In the genomic region with DNA sequence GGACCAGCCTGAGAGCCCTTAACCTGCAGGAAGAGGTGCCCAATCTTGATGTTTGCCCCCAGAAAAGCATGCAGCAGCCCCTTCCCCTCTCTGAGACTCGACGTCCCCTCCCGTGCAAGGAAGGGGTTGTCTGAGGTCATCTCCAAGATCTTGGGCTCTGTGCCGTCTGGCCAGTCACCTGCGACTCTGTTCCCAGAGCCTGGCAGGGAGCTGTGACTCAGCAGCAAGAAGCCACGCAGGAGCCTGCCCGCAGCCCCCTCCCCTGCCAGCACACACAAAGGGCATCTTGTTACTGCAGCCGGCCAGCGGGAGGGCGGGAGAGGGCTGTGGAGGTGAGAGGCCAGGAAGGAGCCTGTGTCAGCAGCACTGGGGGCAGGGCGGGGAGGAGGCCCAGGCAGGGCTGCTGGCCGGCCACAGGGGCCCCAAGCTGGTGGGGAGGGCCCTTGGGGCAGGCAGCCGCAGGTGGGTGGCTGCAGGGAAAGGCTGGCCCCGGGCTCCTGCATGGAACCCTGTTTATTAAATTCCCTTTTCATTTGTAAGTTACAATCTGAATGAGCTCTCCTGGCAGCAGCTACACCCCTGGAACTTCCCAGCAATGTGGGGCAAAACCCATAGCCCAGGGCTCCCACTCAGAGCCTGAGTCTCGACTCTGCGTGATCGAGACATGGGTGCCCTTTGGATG, we compare ENCODE assay signal across 9 cellular contexts.
DNase-seq lines count a peak whose midpoint lies in the region; ATAC-seq and TF ChIP-seq lines count a peak whose summit lies in the region.
"Had no signal": no experiment of that assay in that cellular context is flagged by ENCODE, and none has a peak within 500 bp of the region (broad histone marks: within the 10 kb centered on the region; RNA-seq: fewer than 3 reads in every experiment).

No MANE protein-coding gene starts in this region.

- no peaks in the 10 kb centered on the region for H4K20me1 ChIP-seq in MM.1S (ENCODE audit: insufficient read depth, low read length)

- H2AFZ ChIP-seq in MM.1S (ENCODE audit: low read length): no peak overlapping the region

- no peaks in the 10 kb centered on the region for H3K79me2 ChIP-seq in MM.1S (ENCODE audit: low read length)

- peak overlapping the region; percentile 26; the same call in 1 of the 2 replicates for H3K27ac Mint-ChIP-seq in WTC11
- H3K27ac Mint-ChIP-seq: activated naive CD4-positive, alpha-beta T cell treated with anti-CD3 and anti-CD28 coated beads for 36 hours had no signal

- no peak overlapping the region for H3K4me3 Mint-ChIP-seq in WTC11
- H3K4me3 Mint-ChIP-seq: activated naive CD4-positive, alpha-beta T cell treated with anti-CD3 and anti-CD28 coated beads for 36 hours had no signal

- H3K4me1 ChIP-seq in thyroid gland (peaks cover 26 to 71% of the 10 kb centered on the region in 2 donors), MM.1S (ENCODE audit: low read length) (no peaks in the 10 kb centered on the region)

- H3K9ac ChIP-seq in MM.1S (ENCODE audit: low read length): no peak overlapping the region

- peaks cover 38% of the 10 kb centered on the region for H3K4me1 Mint-ChIP-seq in WTC11

- peak in 1 of 2 donors; percentile 43 for TF ChIP-seq POLR2A in thyroid gland (IDR thresholded peaks at IDR 0.05)

- H3K36me3 ChIP-seq in thyroid gland: no peaks in the 10 kb centered on the region
- no peaks in the 10 kb centered on the region for H3K36me3 ChIP-seq in MM.1S (replicated peaks; ENCODE audit: insufficient read depth, low read length)

- intact Hi-C loops in thyroid gland (cut with DNase I): loop anchor here (5.0 kb wide), 1 partner anchor 182 kb away; no protein-coding TSS in a partner anchor

- CTCF ChIA-PET in WTC11 (lab: Charles Lee): interaction anchor here (0.7 to 5.9 kb wide), 8 partner anchors 9 to 237 kb away, joined by 3 to 51 read pairs (median 5); no protein-coding TSS in a partner anchor

- H3K4me3 ChIP-seq in thyroid gland (replicated peaks in 1 of 3): no peak overlapping the region
- H3K4me3 ChIP-seq in MM.1S (ENCODE audit: low read length): no peak overlapping the region

- DNase-seq in NCI-H2171 treated with DMSO at 0.1 percent for 48 hours (lab: John Stamatoyannopoulos, UW) (peak; percentile 22), NCI-H2171 (lab: John Stamatoyannopoulos, UW) (no peak), WTC11 (ENCODE audit: low spot score) (peak; percentile 77), iPS-NIHi7 (ENCODE audit: extremely low spot score) (peak; percentile 87), thyroid gland (peak; percentile 98), MM.1S (no peak), mesenteric fat pad (ENCODE audit: low spot score) (no peak)
- DNase-seq in activated T-cell treated with anti-CD3 and anti-CD28 coated beads, Interleukin-2, amount 50 U/mL, for 48 hours: no peak
- DNase-seq: activated naive CD4-positive, alpha-beta T cell treated with anti-CD3 and anti-CD28 coated beads for 36 hours had no signal

- H3K4me2 ChIP-seq in MM.1S (ENCODE audit: low read depth, low read length): no peak overlapping the region

- H3K9me2 ChIP-seq in MM.1S (replicated peaks; ENCODE audit: insufficient read depth, low read length): no peaks in the 10 kb centered on the region

- TF ChIP-seq CTCF in WTC11 (IDR thresholded peaks at IDR 0.05) (no peak), thyroid gland (IDR thresholded peaks at IDR 0.05) (peak in 1 of 6 experiments; percentile 6), MM.1S (IDR thresholded peaks at IDR 0.05; ENCODE audit: low read length) (no peak)

- POLR2A ChIA-PET in WTC11 (lab: Charles Lee): interaction anchor here (1.1 to 1.3 kb wide), 2 partner anchors 8 to 11 kb away, joined by 3 to 8 read pairs; no protein-coding TSS in a partner anchor

- H3K27me3 ChIP-seq in thyroid gland: no peaks in the 10 kb centered on the region
- no peaks in the 10 kb centered on the region for H3K27me3 ChIP-seq in MM.1S (replicated peaks; ENCODE audit: insufficient read depth, low read length)

- H3K27ac ChIP-seq in thyroid gland: peak overlapping the region; percentile 86 to 97 (median 89)
- no peak overlapping the region for H3K27ac ChIP-seq in MM.1S (ENCODE audit: low read length)

- H3F3A ChIP-seq in MM.1S (ENCODE audit: insufficient read depth, low read length): no peaks in the 10 kb centered on the region

- WGBS in thyroid gland, 2 donors: 38 to 55% methylated on average over 11 of the region's 17 CpGs

- H3K27me3 Mint-ChIP-seq in WTC11 (ENCODE audit: low read depth): no peaks in the 10 kb centered on the region

- H3K36me3 Mint-ChIP-seq in WTC11: no peaks in the 10 kb centered on the region

- H3K9me3 ChIP-seq in thyroid gland (no peaks in the 10 kb centered on the region), MM.1S (replicated peaks; ENCODE audit: insufficient read depth, low read length) (no peaks in the 10 kb centered on the region)

- peak; percentile 87 for ATAC-seq in WTC11

- no peaks in the 10 kb centered on the region for H3K9me3 Mint-ChIP-seq in WTC11
- H3K9me3 Mint-ChIP-seq: activated naive CD4-positive, alpha-beta T cell treated with anti-CD3 and anti-CD28 coated beads for 36 hours had no signal

TF ChIP-seq in WTC11, 78 proteins besides CTCF, POLR2A, EP300 and RAD21 (continues in another document):
- TF ChIP-seq SOX15 (CRISPR knock-in tag; IDR thresholded peaks at IDR 0.05) (no peak), FOXK1 (CRISPR knock-in tag; IDR thresholded peaks at IDR 0.05) (peak; percentile 61; the same call in 1 of the 2 replicates), CREB1 (CRISPR knock-in tag; IDR thresholded peaks at IDR 0.05) (no peak), GABPB1 (CRISPR knock-in tag; IDR thresholded peaks at IDR 0.05) (peak; percentile 80), HMGA2 (CRISPR knock-in tag; IDR thresholded peaks at IDR 0.05) (no peak), TEAD1 (CRISPR knock-in tag; IDR thresholded peaks at IDR 0.05) (no peak), ZNF232 (CRISPR knock-in tag; IDR thresholded peaks at IDR 0.05) (no peak), JUN (CRISPR knock-in tag; IDR thresholded peaks at IDR 0.05) (no peak), SP1 (CRISPR knock-in tag; conservative IDR thresholded peaks at IDR 0.05) (0 out of 2 replicates have a peak, but pooled peaks have one; percentile 41), ESRRA (CRISPR knock-in tag; IDR thresholded peaks at IDR 0.05; ENCODE audit: borderline replicate concordance) (no peak), ZNF423 (CRISPR knock-in tag; IDR thresholded peaks at IDR 0.05) (peak; percentile 49)
- TF ChIP-seq, protein P1, sequence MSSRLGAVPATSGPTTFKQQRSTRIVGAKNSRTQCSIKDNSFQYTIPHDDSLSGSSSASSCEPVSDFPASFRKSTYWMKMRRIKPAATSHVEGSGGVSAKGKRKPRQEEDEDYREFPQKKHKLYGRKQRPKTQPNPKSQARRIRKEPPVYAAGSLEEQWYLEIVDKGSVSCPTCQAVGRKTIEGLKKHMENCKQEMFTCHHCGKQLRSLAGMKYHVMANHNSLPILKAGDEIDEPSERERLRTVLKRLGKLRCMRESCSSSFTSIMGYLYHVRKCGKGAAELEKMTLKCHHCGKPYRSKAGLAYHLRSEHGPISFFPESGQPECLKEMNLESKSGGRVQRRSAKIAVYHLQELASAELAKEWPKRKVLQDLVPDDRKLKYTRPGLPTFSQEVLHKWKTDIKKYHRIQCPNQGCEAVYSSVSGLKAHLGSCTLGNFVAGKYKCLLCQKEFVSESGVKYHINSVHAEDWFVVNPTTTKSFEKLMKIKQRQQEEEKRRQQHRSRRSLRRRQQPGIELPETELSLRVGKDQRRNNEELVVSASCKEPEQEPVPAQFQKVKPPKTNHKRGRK (CRISPR knock-in tag; IDR thresholded peaks at IDR 0.05; ENCODE audit: borderline replicate concordance): no peak
- TF ChIP-seq, protein P2, sequence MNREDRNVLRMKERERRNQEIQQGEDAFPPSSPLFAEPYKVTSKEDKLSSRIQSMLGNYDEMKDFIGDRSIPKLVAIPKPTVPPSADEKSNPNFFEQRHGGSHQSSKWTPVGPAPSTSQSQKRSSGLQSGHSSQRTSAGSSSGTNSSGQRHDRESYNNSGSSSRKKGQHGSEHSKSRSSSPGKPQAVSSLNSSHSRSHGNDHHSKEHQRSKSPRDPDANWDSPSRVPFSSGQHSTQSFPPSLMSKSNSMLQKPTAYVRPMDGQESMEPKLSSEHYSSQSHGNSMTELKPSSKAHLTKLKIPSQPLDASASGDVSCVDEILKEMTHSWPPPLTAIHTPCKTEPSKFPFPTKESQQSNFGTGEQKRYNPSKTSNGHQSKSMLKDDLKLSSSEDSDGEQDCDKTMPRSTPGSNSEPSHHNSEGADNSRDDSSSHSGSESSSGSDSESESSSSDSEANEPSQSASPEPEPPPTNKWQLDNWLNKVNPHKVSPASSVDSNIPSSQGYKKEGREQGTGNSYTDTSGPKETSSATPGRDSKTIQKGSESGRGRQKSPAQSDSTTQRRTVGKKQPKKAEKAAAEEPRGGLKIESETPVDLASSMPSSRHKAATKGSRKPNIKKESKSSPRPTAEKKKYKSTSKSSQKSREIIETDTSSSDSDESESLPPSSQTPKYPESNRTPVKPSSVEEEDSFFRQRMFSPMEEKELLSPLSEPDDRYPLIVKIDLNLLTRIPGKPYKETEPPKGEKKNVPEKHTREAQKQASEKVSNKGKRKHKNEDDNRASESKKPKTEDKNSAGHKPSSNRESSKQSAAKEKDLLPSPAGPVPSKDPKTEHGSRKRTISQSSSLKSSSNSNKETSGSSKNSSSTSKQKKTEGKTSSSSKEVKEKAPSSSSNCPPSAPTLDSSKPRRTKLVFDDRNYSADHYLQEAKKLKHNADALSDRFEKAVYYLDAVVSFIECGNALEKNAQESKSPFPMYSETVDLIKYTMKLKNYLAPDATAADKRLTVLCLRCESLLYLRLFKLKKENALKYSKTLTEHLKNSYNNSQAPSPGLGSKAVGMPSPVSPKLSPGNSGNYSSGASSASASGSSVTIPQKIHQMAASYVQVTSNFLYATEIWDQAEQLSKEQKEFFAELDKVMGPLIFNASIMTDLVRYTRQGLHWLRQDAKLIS (CRISPR knock-in tag; IDR thresholded peaks at IDR 0.05; ENCODE audit: borderline replicate concordance): no peak
- TF ChIP-seq, protein P3, sequence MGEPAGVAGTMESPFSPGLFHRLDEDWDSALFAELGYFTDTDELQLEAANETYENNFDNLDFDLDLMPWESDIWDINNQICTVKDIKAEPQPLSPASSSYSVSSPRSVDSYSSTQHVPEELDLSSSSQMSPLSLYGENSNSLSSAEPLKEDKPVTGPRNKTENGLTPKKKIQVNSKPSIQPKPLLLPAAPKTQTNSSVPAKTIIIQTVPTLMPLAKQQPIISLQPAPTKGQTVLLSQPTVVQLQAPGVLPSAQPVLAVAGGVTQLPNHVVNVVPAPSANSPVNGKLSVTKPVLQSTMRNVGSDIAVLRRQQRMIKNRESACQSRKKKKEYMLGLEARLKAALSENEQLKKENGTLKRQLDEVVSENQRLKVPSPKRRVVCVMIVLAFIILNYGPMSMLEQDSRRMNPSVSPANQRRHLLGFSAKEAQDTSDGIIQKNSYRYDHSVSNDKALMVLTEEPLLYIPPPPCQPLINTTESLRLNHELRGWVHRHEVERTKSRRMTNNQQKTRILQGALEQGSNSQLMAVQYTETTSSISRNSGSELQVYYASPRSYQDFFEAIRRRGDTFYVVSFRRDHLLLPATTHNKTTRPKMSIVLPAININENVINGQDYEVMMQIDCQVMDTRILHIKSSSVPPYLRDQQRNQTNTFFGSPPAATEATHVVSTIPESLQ (CRISPR knock-in tag; IDR thresholded peaks at IDR 0.05): no peak

Comparison
In these comparisons a context has a peak if more than half of its experiments do, and no peak if none do; other contexts are left out.
1. DNase-seq: peak in NCI-H2171 treated with DMSO at 0.1 percent for 48 hours (single experiment), WTC11 (single experiment), iPS-NIHi7 (single experiment) and thyroid gland (2 of 2); none in NCI-H2171 (single experiment), activated T-cell treated with anti-CD3 and anti-CD28 coated beads, Interleukin-2, amount 50 U/mL, for 48 hours (0 of 2), MM.1S (single experiment) and mesenteric fat pad (single experiment).